In the genomic region with DNA sequence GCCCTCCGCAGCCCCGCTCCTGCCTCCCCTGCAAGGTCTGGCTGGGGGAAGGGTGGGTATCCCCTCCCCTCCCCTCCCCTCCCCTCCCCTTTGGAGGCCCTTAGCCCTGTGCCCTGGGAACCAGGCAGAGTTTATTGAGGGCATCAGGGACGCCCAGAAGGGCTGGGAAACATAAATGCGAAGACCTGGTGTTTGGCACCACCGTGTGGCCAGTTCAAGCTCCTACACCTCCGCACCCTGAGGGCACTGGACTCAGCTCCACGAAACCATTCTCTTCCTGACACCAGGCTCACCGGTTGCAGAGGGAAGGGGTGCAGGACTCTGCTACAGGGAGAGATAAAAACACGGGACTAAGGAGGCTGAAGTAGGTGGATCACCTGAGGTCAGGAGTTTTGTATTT, we compare ENCODE assay signal across 8 cellular contexts. TPM values are rescaled to one million over a fixed set of nuclear protein-coding genes. Genes with fewer than 3 reads are reported as not detected.
DNase-seq lines count a peak whose midpoint lies in the region; ATAC-seq and TF ChIP-seq lines count a peak whose summit lies in the region.

No MANE protein-coding gene starts in this region.

- TF ChIP-seq CTCF in VCaP (conservative IDR thresholded peaks at IDR 0.05) (peak; percentile 73), mammary epithelial cell (conservative IDR thresholded peaks at IDR 0.05 in 1 of 2, IDR thresholded peaks at IDR 0.05 in 1 of 2; ENCODE audit: extremely low read depth in 1 of 2, insufficient read depth in 1 of 2, low read depth in 1 of 2, low read length in 2 of 2) (peak; percentile 75 to 83)

- no peak overlapping the region for H2AFZ ChIP-seq in mammary epithelial cell (ENCODE audit: low read depth, low read length)

- H3K4me1 ChIP-seq in mammary epithelial cell (ENCODE audit: insufficient read depth, low read length): no peaks in the 10 kb centered on the region

- H4K20me1 ChIP-seq in mammary epithelial cell (ENCODE audit: insufficient read depth, low read length): no peaks in the 10 kb centered on the region

- H3K27ac ChIP-seq in VCaP (no peak overlapping the region), mammary epithelial cell (ENCODE audit: insufficient read depth, low read depth, low read length) (no peak overlapping the region)

- no peak overlapping the region for H3K4me2 ChIP-seq in mammary epithelial cell (ENCODE audit: insufficient read depth, low read depth, low read length)

- dilution Hi-C loops in mammary epithelial cell (cut with HindIII; ENCODE audit: low sequenced_read_pairs): no loop called here

- intact Hi-C loops in mammary epithelial cell (cut with micrococcal nuclease): loop anchor here (1.0 kb wide), 2 partner anchors 212 to 849 kb away; no protein-coding TSS in a partner anchor

- CTCF ChIA-PET in mammary epithelial cell (lab: Charles Lee; ENCODE audit: low non-redundant PET): interaction anchor here (0.5 to 0.8 kb wide), 4 partner anchors 186 to 1143 kb away, joined by 3 to 5 read pairs (median 4); partner anchors contain the start of genes C17orf100 and MED31

- no peaks in the 10 kb centered on the region for H3K79me2 ChIP-seq in mammary epithelial cell (ENCODE audit: insufficient read depth, low read length)

- no peaks in the 10 kb centered on the region for H3K36me3 ChIP-seq in mammary epithelial cell (ENCODE audit: insufficient read depth, low read length)

- no peak overlapping the region for H3K9ac ChIP-seq in mammary epithelial cell (ENCODE audit: insufficient read depth, low read length)

- in situ Hi-C loops in mammary epithelial cell (cut with MboI; ENCODE audit: low sequenced_read_pairs in 2 of 2): no loop called here

- no peak overlapping the region for H3K4me3 ChIP-seq in mammary epithelial cell (replicated peaks in 1 of 3; ENCODE audit: insufficient read depth in 1 of 3, low read depth in 2 of 3, low read length in 3 of 3)

- DNase-seq in NCI-H345 (lab: John Stamatoyannopoulos, UW) (peak; percentile 43), NCI-H345 treated with DMSO at 0.1 percent for 48 hours (lab: John Stamatoyannopoulos, UW; ENCODE audit: unreplicated experiment) (no peak), NCI-H1694 treated with DMSO at 0.1 percent for 48 hours (lab: John Stamatoyannopoulos, UW) (peak; percentile 54), mammary epithelial cell (peak; percentile 43), kidney glomerular epithelial cell (lab: John Stamatoyannopoulos, UW) (peak; percentile 51)
- peak; percentile 54 for DNase-seq in stimulated activated CD4-positive, alpha-beta T cell treated with anti-CD3 and anti-CD28 coated beads, Interleukin-2, amount 100 ng/mL, for 48 hours

- no peaks in the 10 kb centered on the region for H3K9me3 ChIP-seq in mammary epithelial cell (replicated peaks; ENCODE audit: insufficient read depth, low read length)

- BruUV-seq in mammary epithelial cell (replicated peaks; lab: Mats Ljungman, UMichigan): no TSS peak

- 2% methylated on average over 7 of the region's 9 CpGs for WGBS in mammary epithelial cell (ENCODE audit: low coverage, missing lambda C conversion rate)

- ATAC-seq in GM21825 (IDR thresholded peaks at IDR 0.05; ENCODE audit: unreplicated experiment): no peak

- no peaks in the 10 kb centered on the region for H3K27me3 ChIP-seq in mammary epithelial cell (ENCODE audit: insufficient read depth, low read length)

RNA-seq across cellular contexts. Expression of gene AIPL1, which starts 1.0 kb away (rescaled TPM):
- total RNA-seq in mammary epithelial cell: not detected
- polyA plus RNA-seq in mammary epithelial cell: not detected
- polyA minus RNA-seq in mammary epithelial cell: not detected

RNA-seq across cellular contexts. Expression of gene PIMREG, which starts 8.3 kb away (rescaled TPM):
- 10 to 100 TPM in 1 of 2 donors, under 1 TPM in 1; 0.83 to 18.4 TPM for total RNA-seq in mammary epithelial cell
- 18.2 TPM for polyA plus RNA-seq in mammary epithelial cell
- polyA minus RNA-seq in mammary epithelial cell: 7.8 TPM
